Comparison of ENCODE assay signal across 11 cellular contexts in genomic region chr20:44633872-44634600, GRCh38.
"Had no signal": no experiment of that assay in that cellular context is flagged by ENCODE, and none has a peak within 500 bp of the region (broad histone marks: within the 10 kb centered on the region; RNA-seq: fewer than 3 reads in every experiment).

No MANE protein-coding gene starts in this region.

- ATAC-seq: activated T-cell treated with anti-CD3 and anti-CD28 coated beads, Interleukin-2, amount 50 U/mL, for 4 hours; effector memory CD8-positive, alpha-beta T cell; left colon had no signal

- H3K4me3 ChIP-seq: tibial artery, uterus had no signal

- H3K36me3 ChIP-seq: tibial artery, uterus had no signal

- H3K27me3 Mint-ChIP-seq: activated CD4-positive, alpha-beta memory T cell treated with anti-CD3 and anti-CD28 coated beads for 36 hours; effector memory CD8-positive, alpha-beta T cell had no signal

- H3K4me3 Mint-ChIP-seq: activated CD4-positive, alpha-beta memory T cell treated with anti-CD3 and anti-CD28 coated beads for 36 hours; activated T-cell treated with anti-CD3 and anti-CD28 coated beads, Interleukin-2, amount 50 U/mL, for 4 hours; effector memory CD8-positive, alpha-beta T cell; T-helper 2 cell treated with Interferon-gamma antibody and Interleukin-4, amounts not matched to agents 5 μg/mL and 100 μg/mL, for 36 hours had no signal

- H3K9me3 Mint-ChIP-seq: activated CD4-positive, alpha-beta memory T cell treated with anti-CD3 and anti-CD28 coated beads for 36 hours; activated T-cell treated with anti-CD3 and anti-CD28 coated beads, Interleukin-2, amount 50 U/mL, for 4 hours; effector memory CD8-positive, alpha-beta T cell; T-helper 2 cell treated with Interferon-gamma antibody and Interleukin-4, amounts not matched to agents 5 μg/mL and 100 μg/mL, for 36 hours had no signal

- H3K27ac Mint-ChIP-seq: activated CD4-positive, alpha-beta memory T cell treated with anti-CD3 and anti-CD28 coated beads for 36 hours; effector memory CD8-positive, alpha-beta T cell; T-helper 2 cell treated with Interferon-gamma antibody and Interleukin-4, amounts not matched to agents 5 μg/mL and 100 μg/mL, for 36 hours had no signal

- H3K27ac ChIP-seq: epithelial cell of prostate, uterus had no signal

- H3K4me1 ChIP-seq: uterus had no signal

- H3K9me3 ChIP-seq: tibial artery, uterus had no signal

- DNase-seq: activated CD4-positive, alpha-beta memory T cell treated with anti-CD3 and anti-CD28 coated beads for 36 hours; activated CD4-positive, CD25-positive, alpha-beta regulatory T cell treated with anti-CD3 and anti-CD28 coated beads, Interleukin-2, amount 50 U/mL, for 72 hours; activated T-cell treated with anti-CD3 and anti-CD28 coated beads, Interleukin-2, amount 50 U/mL, for 4 hours; central memory CD4-positive, alpha-beta T cell; effector memory CD8-positive, alpha-beta T cell; left colon; mammary epithelial cell; tibial artery; uterus had no signal

- H3K27me3 ChIP-seq: tibial artery, uterus had no signal
